In genomic region chr3:148030975-148031374, GRCh38 we compare ENCODE assay signal across 17 cellular contexts.
DNase-seq lines count a peak whose midpoint lies in the region; ATAC-seq and TF ChIP-seq lines count a peak whose summit lies in the region.
"Had no signal": no experiment of that assay in that cellular context is flagged by ENCODE, and none has a peak within 500 bp of the region (broad histone marks: within the 10 kb centered on the region; RNA-seq: fewer than 3 reads in every experiment).

No MANE protein-coding gene starts in this region.

- peak; percentile 90 for TF ChIP-seq EP300 in neural cell (conservative IDR thresholded peaks at IDR 0.05; ENCODE audit: poor library complexity, severe bottlenecking)

- H3K4me2 ChIP-seq in neural cell (ENCODE audit: low read length) = no peak overlapping the region
- H3K4me2 ChIP-seq: A549, BLaER1, GM23338 had no signal

- H3K4me3 ChIP-seq in neural cell (ENCODE audit: low read length) = no peak overlapping the region
- H3K4me3 ChIP-seq: A549, BLaER1, GM23338 had no signal

- H2AFZ ChIP-seq in neural cell (ENCODE audit: low read depth, low read length) = no peak overlapping the region
- H2AFZ ChIP-seq: GM23338 had no signal

- no peak for TF ChIP-seq RAD21 in neural cell (conservative IDR thresholded peaks at IDR 0.05)

- no peak overlapping the region for H3K9ac ChIP-seq in neural cell (ENCODE audit: low read length)
- H3K9ac ChIP-seq: BLaER1 had no signal

- H3K9me2 ChIP-seq in neural cell (ENCODE audit: insufficient read depth, low read length) = no peaks in the 10 kb centered on the region

- H4K20me1 ChIP-seq in neural cell (ENCODE audit: insufficient read depth) = no peaks in the 10 kb centered on the region
- H4K20me1 ChIP-seq: BLaER1 had no signal

- no peaks in the 10 kb centered on the region for H3K79me2 ChIP-seq in neural cell (replicated peaks; ENCODE audit: insufficient read depth, low read length)

- ATAC-seq in HG02852 (IDR thresholded peaks at IDR 0.05; ENCODE audit: unreplicated experiment) = no peak
- ATAC-seq: A549, GM23338 had no signal

- H3K27me3 ChIP-seq in neural cell (ENCODE audit: insufficient read depth, low read depth, low read length) = no peaks in the 10 kb centered on the region
- H3K27me3 ChIP-seq: BLaER1 had no signal

- no peaks in the 10 kb centered on the region for H3K36me3 ChIP-seq in neural cell (ENCODE audit: insufficient read depth, low read length)
- H3K36me3 ChIP-seq: BLaER1 had no signal

- TF ChIP-seq CTCF in neural cell (IDR thresholded peaks at IDR 0.05; ENCODE audit: poor library complexity, severe bottlenecking) = no peak

- no peaks in the 10 kb centered on the region for H3F3A ChIP-seq in neural cell (ENCODE audit: insufficient read depth, low read length, poor library complexity, severe bottlenecking)

- H3K9me3 ChIP-seq in neural cell (ENCODE audit: low read length) = no peaks in the 10 kb centered on the region
- H3K9me3 ChIP-seq: A549, BLaER1 had no signal

- H3K27ac ChIP-seq in neural cell (ENCODE audit: low read length) = no peak overlapping the region
- H3K27ac ChIP-seq: 22Rv1, A549, BLaER1, HL-60 had no signal

- DNase-seq in NCI-H1105 treated with DMSO at 0.1 percent for 48 hours (lab: John Stamatoyannopoulos, UW) (peak; percentile 32), NCI-H1105 (lab: John Stamatoyannopoulos, UW) (no peak), NCI-H69 (lab: John Stamatoyannopoulos, UW) (peak; percentile 60), iPS-NIHi7 (ENCODE audit: extremely low spot score) (no peak), NCI-H2107 treated with DMSO at 0.1 percent for 48 hours (lab: John Stamatoyannopoulos, UW; ENCODE audit: unreplicated experiment) (no peak)
- DNase-seq: CD4-positive, alpha-beta memory T cell; DMS153; DMS79; GDM1; HCEC 1CT had no signal

TF ChIP-seq in neural cell, 6 proteins besides CTCF, POLR2A, EP300 and RAD21:
- TF ChIP-seq REST (IDR thresholded peaks at IDR 0.05; ENCODE audit: borderline replicate concordance) (peak; percentile 33), POLR2AphosphoS5 (IDR thresholded peaks at IDR 0.05) (peak; percentile 84), TAF1 (IDR thresholded peaks at IDR 0.05; ENCODE audit: low read depth) (no peak)
TF ChIP-seq in neural cell: peak in this region for 2.

Comparison
In these comparisons a context has a peak if more than half of its experiments do, and no peak if none do; other contexts are left out.
1. DNase-seq: peak in NCI-H1105 treated with DMSO at 0.1 percent for 48 hours (single experiment) and NCI-H69 (single experiment); none in NCI-H1105 (single experiment), iPS-NIHi7 (single experiment) and NCI-H2107 treated with DMSO at 0.1 percent for 48 hours (single experiment).